8 cellular contexts compared by ENCODE assay signal in the genomic region with DNA sequence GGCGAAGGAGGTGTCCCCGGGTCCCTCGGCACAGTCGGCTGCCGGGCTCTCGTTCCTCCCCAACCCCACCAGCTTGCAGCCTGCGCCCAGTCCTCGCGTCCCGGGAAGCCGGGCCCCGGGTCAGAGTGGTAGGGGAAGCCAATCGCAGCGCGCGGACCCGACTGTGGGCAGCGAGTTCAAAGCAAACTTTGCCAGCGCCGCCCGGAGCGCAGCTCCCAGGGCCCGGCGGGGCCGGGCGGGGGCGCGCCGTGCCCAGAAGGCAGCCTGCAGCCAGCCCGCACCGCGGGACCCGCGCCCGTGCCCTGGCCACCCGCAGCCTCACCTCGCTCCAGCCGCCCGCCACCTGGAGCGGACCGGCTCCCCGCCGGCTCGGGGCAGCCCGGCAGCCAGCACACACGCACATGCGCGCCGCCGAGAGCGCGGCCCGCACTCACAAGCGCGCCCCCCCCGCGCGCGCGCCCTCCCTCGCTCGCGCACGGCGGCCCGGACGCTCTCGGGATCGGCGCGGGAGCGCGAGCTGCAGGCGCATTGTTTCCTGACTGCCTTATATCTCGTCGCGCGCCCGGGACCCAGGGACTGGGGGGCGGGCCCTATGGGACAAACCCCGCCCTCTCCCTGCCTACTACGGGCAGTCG. TPM values are rescaled to one million over a fixed set of nuclear protein-coding genes. Genes with fewer than 3 reads are reported as not detected.
DNase-seq lines count a peak whose midpoint lies in the region; ATAC-seq and TF ChIP-seq lines count a peak whose summit lies in the region.

Gene MYCL, minus strand, starts transcription at position 432 of the 635 bp plus-strand sequence. CDS start 483 bp downstream, outside the sequence.

- H3K4me1 ChIP-seq in parathyroid adenoma (no peaks in the 10 kb centered on the region), upper lobe of right lung (peaks cover 9% of the 10 kb centered on the region)

- no peaks in the 10 kb centered on the region for H3K9me3 ChIP-seq in parathyroid adenoma (ENCODE audit: control insufficient read depth, low read length)
- H3K9me3 ChIP-seq in upper lobe of right lung = no peaks in the 10 kb centered on the region

- H3K27me3 ChIP-seq in parathyroid adenoma (ENCODE audit: control insufficient read depth, insufficient read depth, low read length) (no peaks in the 10 kb centered on the region), upper lobe of right lung (no peaks in the 10 kb centered on the region)

- H3K4me1 Mint-ChIP-seq in activated naive CD4-positive, alpha-beta T cell treated with anti-CD3 and anti-CD28 coated beads, Interleukin-2, amount 50 U/mL, for 24 hours = no peaks in the 10 kb centered on the region

- peak within 1 kb of the TSS; percentile 76 for H3K4me3 Mint-ChIP-seq in activated naive CD4-positive, alpha-beta T cell treated with anti-CD3 and anti-CD28 coated beads, Interleukin-2, amount 50 U/mL, for 24 hours

- intact Hi-C loops in cardiac septum (cut with DNase I) (loop anchor here (2.0 to 5.0 kb wide), 2 partner anchors 54 to 87 kb away; no protein-coding TSS in a partner anchor), upper lobe of right lung (cut with DNase I) (loop anchor here (10.0 kb wide), 1 partner anchor 77 kb away; no protein-coding TSS in a partner anchor)

- H3K27ac ChIP-seq in parathyroid adenoma (no peak within 1 kb of the TSS), upper lobe of right lung (peak within 1 kb of the TSS; percentile 36)

- H3K4me2 ChIP-seq in parathyroid adenoma (ENCODE audit: low read length) = peak within 1 kb of the TSS; percentile 77

- H3K27me3 Mint-ChIP-seq in activated naive CD4-positive, alpha-beta T cell treated with anti-CD3 and anti-CD28 coated beads, Interleukin-2, amount 50 U/mL, for 24 hours = peaks cover 36% of the 10 kb centered on the region

- ATAC-seq in GM21529 (IDR thresholded peaks at IDR 0.05; ENCODE audit: unreplicated experiment) (peak; percentile 72), upper lobe of right lung (peak; percentile 94)

- no peaks in the 10 kb centered on the region for H3K9me3 Mint-ChIP-seq in activated naive CD4-positive, alpha-beta T cell treated with anti-CD3 and anti-CD28 coated beads, Interleukin-2, amount 50 U/mL, for 24 hours

- H3K27ac Mint-ChIP-seq in activated naive CD4-positive, alpha-beta T cell treated with anti-CD3 and anti-CD28 coated beads, Interleukin-2, amount 50 U/mL, for 24 hours = no peak within 1 kb of the TSS

- H3K4me3 ChIP-seq in parathyroid adenoma (ENCODE audit: low read depth, low read length) = peak within 1 kb of the TSS; percentile 48
- H3K4me3 ChIP-seq in upper lobe of right lung = peak within 1 kb of the TSS; percentile 56

- no peak for TF ChIP-seq EP300 in Ishikawa (IDR thresholded peaks at IDR 0.05; ENCODE audit: borderline replicate concordance)

- H3K36me3 ChIP-seq in parathyroid adenoma (ENCODE audit: control insufficient read depth, insufficient read depth, low read length) (no peaks in the 10 kb centered on the region), upper lobe of right lung (no peaks in the 10 kb centered on the region)

- no peak for TF ChIP-seq RAD21 in Ishikawa (IDR thresholded peaks at IDR 0.05; ENCODE audit: low read depth)

- H3K36me3 Mint-ChIP-seq in activated naive CD4-positive, alpha-beta T cell treated with anti-CD3 and anti-CD28 coated beads, Interleukin-2, amount 50 U/mL, for 24 hours = no peaks in the 10 kb centered on the region

- H3K9ac ChIP-seq in parathyroid adenoma = no peak within 1 kb of the TSS

- DNase-seq in DMS79 treated with DMSO at 0.1 percent for 48 hours (lab: John Stamatoyannopoulos, UW) (peak; percentile 93), SK-N-DZ (ENCODE audit: low spot score) (peak; percentile 70), cardiac septum (ENCODE audit: low spot score) (peak; percentile 80), upper lobe of right lung (peak; percentile 95)

- H3K79me2 ChIP-seq in parathyroid adenoma = no peaks in the 10 kb centered on the region

- TF ChIP-seq CTCF in parathyroid adenoma (IDR thresholded peaks at IDR 0.05) (no peak), upper lobe of right lung (IDR thresholded peaks at IDR 0.05) (no peak)

- H2AFZ ChIP-seq in parathyroid adenoma = peak within 1 kb of the TSS; percentile 62

TF ChIP-seq in Ishikawa, 13 proteins besides CTCF, POLR2A, EP300 and RAD21:
- TF ChIP-seq YY1 (IDR thresholded peaks at IDR 0.05; ENCODE audit: low read depth) (0 out of 2 replicates have a peak, but pooled peaks have one; percentile 8), MAX (IDR thresholded peaks at IDR 0.05) (no peak)

RNA-seq across cellular contexts. Expression of gene MYCL, which starts in this region (rescaled TPM):
- 4.7 and 6.8 TPM in 2 replicates for polyA plus RNA-seq in SK-N-DZ (2014; cell fraction: cytosol; rRNA removed)
- polyA plus RNA-seq in SK-N-DZ (2014; cell fraction: nucleus; rRNA removed) = 3.6 and 6.5 TPM in 2 replicates
- total RNA-seq in cardiac septum = 0.35 TPM
- 3.6 TPM for total RNA-seq in upper lobe of right lung

Comparison
In these comparisons a context has a peak if more than half of its experiments do, and no peak if none do; other contexts are left out.
1. Peak in DNase-seq in cardiac septum; RNA of the gene not detected or under 1 TPM.